ENCODE assay signal across 19 cellular contexts in genomic region chr9:82406714-82407113, GRCh38.
"Had no signal": no experiment of that assay in that cellular context is flagged by ENCODE, and none has a peak within 500 bp of the region (broad histone marks: within the 10 kb centered on the region; RNA-seq: fewer than 3 reads in every experiment).

No MANE protein-coding gene starts in this region.

- H3K4me3 Mint-ChIP-seq: dendritic cell treated with granulocyte-macrophage colony-stimulating factor and Interleukin-4, amounts not matched to agents 40 ng/mL and 50 ng/mL, for 4 days; naive thymus-derived CD4-positive, alpha-beta T cell; stimulated activated naive B cell treated with anti-CD40 and anti-IgM and Interleukin-4, amounts not matched to agents 10 μg/mL and 1 μg/mL and 100 μg/mL, for 72 hours; stimulated activated naive CD8-positive, alpha-beta T cell treated with anti-CD3 and anti-CD28 coated beads, Interleukin-15, amount 100 ng/mL, for 72 hours had no signal

- H3K36me3 Mint-ChIP-seq: naive thymus-derived CD4-positive, alpha-beta T cell had no signal

- ATAC-seq: left cardiac atrium; naive thymus-derived CD4-positive, alpha-beta T cell; psoas muscle; sciatic nerve; stimulated activated naive B cell treated with anti-CD40 and anti-IgM and Interleukin-4, amounts not matched to agents 10 μg/mL and 1 μg/mL and 100 μg/mL, for 72 hours; stimulated activated naive CD8-positive, alpha-beta T cell treated with anti-CD3 and anti-CD28 coated beads, Interleukin-15, amount 100 ng/mL, for 72 hours; upper lobe of right lung had no signal

- H3K27ac Mint-ChIP-seq: dendritic cell treated with granulocyte-macrophage colony-stimulating factor and Interleukin-4, amounts not matched to agents 40 ng/mL and 50 ng/mL, for 4 days; naive thymus-derived CD4-positive, alpha-beta T cell; stimulated activated naive B cell treated with anti-CD40 and anti-IgM and Interleukin-4, amounts not matched to agents 10 μg/mL and 1 μg/mL and 100 μg/mL, for 72 hours; stimulated activated naive CD8-positive, alpha-beta T cell treated with anti-CD3 and anti-CD28 coated beads, Interleukin-15, amount 100 ng/mL, for 72 hours had no signal

- H3K27me3 Mint-ChIP-seq: dendritic cell treated with granulocyte-macrophage colony-stimulating factor and Interleukin-4, amounts not matched to agents 40 ng/mL and 50 ng/mL, for 4 days; stimulated activated naive CD8-positive, alpha-beta T cell treated with anti-CD3 and anti-CD28 coated beads, Interleukin-15, amount 100 ng/mL, for 72 hours had no signal

- H3K4me1 Mint-ChIP-seq: naive thymus-derived CD4-positive, alpha-beta T cell; stimulated activated naive CD8-positive, alpha-beta T cell treated with anti-CD3 and anti-CD28 coated beads, Interleukin-15, amount 100 ng/mL, for 72 hours had no signal

- H3K27ac ChIP-seq: hepatocyte, neutrophil, psoas muscle, testis, tibial nerve, upper lobe of right lung had no signal

- DNase-seq: foreskin melanocyte; head of caudate nucleus; kidney; left cardiac atrium; mesendoderm; naive thymus-derived CD4-positive, alpha-beta T cell; psoas muscle; retina; stimulated activated CD4-positive, alpha-beta T cell treated with anti-CD3 and anti-CD28 coated beads, Interleukin-2, amount 100 ng/mL, for 24 hours; stimulated activated CD4-positive, alpha-beta T cell treated with anti-CD3 and anti-CD28 coated beads, Interleukin-4, amount 100 ng/mL, for 4 hours; stimulated activated naive B cell treated with anti-CD40 and anti-IgM and Interleukin-4, amounts not matched to agents 10 μg/mL and 1 μg/mL and 100 μg/mL, for 72 hours; stimulated activated naive CD8-positive, alpha-beta T cell treated with anti-CD3 and anti-CD28 coated beads, Interleukin-15, amount 100 ng/mL, for 72 hours; testis; upper lobe of right lung had no signal

- H3K9me3 ChIP-seq: neutrophil, psoas muscle, testis, tibial nerve, upper lobe of right lung had no signal
